ENCODE assay signal across 35 cellular contexts in genomic region chr14:37237735-37238200, GRCh38. TPM values are rescaled to one million over a fixed set of nuclear protein-coding genes. Genes with fewer than 3 reads are reported as not detected.
"Had no signal": no experiment of that assay in that cellular context is flagged by ENCODE, and none has a peak within 500 bp of the region (broad histone marks: within the 10 kb centered on the region; RNA-seq: fewer than 3 reads in every experiment).

No MANE protein-coding gene starts in this region.

- H3K4me3 ChIP-seq: adrenal gland, ascending aorta, body of pancreas, breast epithelium, cardiac muscle cell had no signal

- ATAC-seq: activated naive CD4-positive, alpha-beta T cell treated with anti-CD3 and anti-CD28 coated beads, Interleukin-2, amount 50 U/mL, for 72 hours; activated naive CD8-positive, alpha-beta T cell treated with anti-CD3 and anti-CD28 coated beads, Interleukin-2, amount 50 U/mL, for 24 hours; activated T-cell treated with anti-CD3 and anti-CD28 coated beads, Interleukin-2, amount 50 U/mL, for 4 hours; activated T-cell treated with anti-CD3 and anti-CD28 coated beads, Interleukin-2, amount 50 U/mL, for 72 hours; activated T-helper 17 cell treated with anti-CD3 and anti-CD28 coated beads, Interleukin-2, amount 50 U/mL, for 72 hours; body of pancreas had no signal

- H3K9me3 ChIP-seq: adrenal gland, ascending aorta, body of pancreas, breast epithelium had no signal

- DNase-seq: activated effector memory CD4-positive, alpha-beta T cell treated with anti-CD3 and anti-CD28 coated beads, Interleukin-2, amount 50 U/mL, for 16 hours; activated effector memory CD4-positive, alpha-beta T cell treated with Interleukin-2 at 50 U/mL for 16 hours; activated gamma-delta T cell; activated gamma-delta T cell treated with Interleukin-2 at 50 U/mL for 16 hours; activated naive CD4-positive, alpha-beta T cell; activated naive CD4-positive, alpha-beta T cell treated with anti-CD3 and anti-CD28 coated beads for 36 hours; activated naive CD4-positive, alpha-beta T cell treated with anti-CD3 and anti-CD28 coated beads, Interleukin-2, amount 10 ng/mL, durations not matched to agents 7 days and 5 days; activated naive CD4-positive, alpha-beta T cell treated with anti-CD3 and anti-CD28 coated beads, Interleukin-2, amount 50 U/mL, for 16 hours; activated naive CD4-positive, alpha-beta T cell treated with Interleukin-2 at 50 U/mL for 16 hours; activated naive CD8-positive, alpha-beta T cell treated with anti-CD3 and anti-CD28 coated beads for 36 hours; activated naive CD8-positive, alpha-beta T cell treated with anti-CD3 and anti-CD28 coated beads, Interleukin-2, amount 10 ng/mL, durations not matched to agents 7 days and 5 days; activated naive CD8-positive, alpha-beta T cell treated with anti-CD3 and anti-CD28 coated beads, Interleukin-2, amount 50 U/mL, for 24 hours; activated T-cell treated with anti-CD3 and anti-CD28 coated beads, Interleukin-2, amount 50 U/mL, for 1 hour; activated T-cell treated with anti-CD3 and anti-CD28 coated beads, Interleukin-2, amount 50 U/mL, for 24 hours; activated T-cell treated with anti-CD3 and anti-CD28 coated beads, Interleukin-2, amount 50 U/mL, for 4 hours; activated T-cell treated with anti-CD3 and anti-CD28 coated beads, Interleukin-2, amount 50 U/mL, for 48 hours; activated T-cell treated with anti-CD3 and anti-CD28 coated beads, Interleukin-2, amount 50 U/mL, for 72 hours; amniotic stem cell; amygdala; anterior cingulate cortex; aorta; body of pancreas; brain microvascular endothelial cell; caudate nucleus; central memory CD4-positive, alpha-beta T cell; cerebellar nuclear complex had no signal

- H3K4me1 ChIP-seq: adrenal gland, ascending aorta, breast epithelium had no signal

- H3K36me3 ChIP-seq: adrenal gland, ascending aorta, brain microvascular endothelial cell, breast epithelium, cardiac muscle cell had no signal

- H3K27me3 ChIP-seq: adrenal gland, ascending aorta, body of pancreas, brain microvascular endothelial cell, breast epithelium, cardiac muscle cell had no signal

- FAIRE-seq: astrocyte had no signal

- H3K27ac ChIP-seq: adrenal gland, ascending aorta, body of pancreas, brain microvascular endothelial cell, breast epithelium, cardiac muscle cell had no signal

RNA-seq across cellular contexts. Expression of gene MIPOL1, which starts 40.0 kb away (rescaled TPM):
- total RNA-seq: activated naive CD8-positive, alpha-beta T cell treated with anti-CD3 and anti-CD28 coated beads for 36 hours; activated naive CD8-positive, alpha-beta T cell treated with anti-CD3 and anti-CD28 coated beads, Interleukin-2, amount 10 ng/mL, durations not matched to agents 7 days and 5 days; activated T-helper 1 cell treated with anti-CD3 and anti-CD28 coated beads, Interleukin-12 subunit alpha, Interleukin-12 subunit beta, Interleukin-2, Interleukin-4 antibody, amounts not matched to agents 30 ng/mL and 10 ng/mL and 1 ng/mL, durations not matched to agents 14 hours and 24 hours and 36 hours; activated T-helper 2 cell treated with anti-CD3 and anti-CD28 coated beads, Interferon-gamma antibody, Interleukin-2, Interleukin-4, amounts not matched to agents 10 μg/mL and 5 μg/mL and 100 μg/mL, durations not matched to agents 14 hours and 24 hours and 36 hours had no signal
